In the genomic region with DNA sequence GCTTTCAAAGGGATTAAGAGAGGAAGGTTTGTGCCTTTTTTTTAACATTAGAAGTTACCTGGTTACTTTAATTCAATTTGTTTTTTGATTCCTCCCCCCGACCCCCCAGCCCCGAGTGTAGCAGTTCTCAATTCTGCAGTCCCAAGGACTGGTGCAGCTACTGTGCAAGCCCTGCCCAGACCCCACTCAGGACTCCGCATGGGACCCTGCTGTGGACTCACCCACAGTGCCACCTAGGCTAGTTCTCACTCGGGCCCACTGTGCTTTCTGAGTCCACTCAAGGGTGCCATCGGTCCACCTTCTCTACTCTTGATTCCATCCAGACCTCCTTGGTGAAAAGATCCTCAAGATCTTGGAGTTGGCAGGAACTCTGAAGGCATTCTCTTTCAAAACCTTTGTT, we compare ENCODE assay signal across 15 cellular contexts.
"Had no signal": no experiment of that assay in that cellular context is flagged by ENCODE, and none has a peak within 500 bp of the region (broad histone marks: within the 10 kb centered on the region; RNA-seq: fewer than 3 reads in every experiment).

No MANE protein-coding gene starts in this region.

- H3K9me3 ChIP-seq: ascending aorta, breast epithelium, ovary, sigmoid colon, SK-N-SH, tibial artery, vagina had no signal

- H3K4me3 ChIP-seq: ascending aorta, breast epithelium, ovary, sigmoid colon, tibial artery, vagina had no signal

- H3K27me3 Mint-ChIP-seq: activated CD4-positive, alpha-beta memory T cell treated with anti-CD3 and anti-CD28 coated beads, Interleukin-2, amount 10 ng/mL, durations not matched to agents 7 days and 5 days; dendritic cell treated with granulocyte-macrophage colony-stimulating factor and Interleukin-4, amounts not matched to agents 40 ng/mL and 50 ng/mL, for 4 days; naive B cell had no signal

- H3K4me3 Mint-ChIP-seq: activated CD4-positive, alpha-beta memory T cell treated with anti-CD3 and anti-CD28 coated beads, Interleukin-2, amount 10 ng/mL, durations not matched to agents 7 days and 5 days; dendritic cell treated with granulocyte-macrophage colony-stimulating factor and Interleukin-4, amounts not matched to agents 40 ng/mL and 50 ng/mL, for 4 days; naive B cell had no signal

- H3K9me3 Mint-ChIP-seq: activated CD4-positive, alpha-beta memory T cell treated with anti-CD3 and anti-CD28 coated beads, Interleukin-2, amount 10 ng/mL, durations not matched to agents 7 days and 5 days; activated T-helper 2 cell treated with anti-CD3 and anti-CD28 coated beads, Interferon-gamma antibody, Interleukin-2, Interleukin-4, amounts not matched to agents 10 μg/mL and 5 μg/mL and 100 μg/mL, durations not matched to agents 14 hours and 24 hours and 36 hours; dendritic cell treated with granulocyte-macrophage colony-stimulating factor and Interleukin-4, amounts not matched to agents 40 ng/mL and 50 ng/mL, for 4 days; naive B cell had no signal

- H3K36me3 ChIP-seq: breast epithelium, ovary had no signal

- H3K27ac Mint-ChIP-seq: activated CD4-positive, alpha-beta memory T cell treated with anti-CD3 and anti-CD28 coated beads, Interleukin-2, amount 10 ng/mL, durations not matched to agents 7 days and 5 days; activated T-helper 2 cell treated with anti-CD3 and anti-CD28 coated beads, Interferon-gamma antibody, Interleukin-2, Interleukin-4, amounts not matched to agents 10 μg/mL and 5 μg/mL and 100 μg/mL, durations not matched to agents 14 hours and 24 hours and 36 hours; dendritic cell treated with granulocyte-macrophage colony-stimulating factor and Interleukin-4, amounts not matched to agents 40 ng/mL and 50 ng/mL, for 4 days had no signal

- DNase-seq: activated CD4-positive, alpha-beta memory T cell treated with anti-CD3 and anti-CD28 coated beads, Interleukin-2, amount 10 ng/mL, durations not matched to agents 7 days and 5 days; erythroblast; naive B cell; ovary; sigmoid colon; SK-N-SH; stimulated activated CD4-positive, alpha-beta T cell treated with anti-CD3 and anti-CD28 coated beads, Interleukin-1b, Interleukin-23, amount 100 ng/mL, for 48 hours; T-helper 1 cell had no signal

- H3K27me3 ChIP-seq: ascending aorta, breast epithelium, ovary, sigmoid colon, tibial artery, vagina had no signal

- H3K27ac ChIP-seq: ascending aorta, breast epithelium, ovary, sigmoid colon, tibial artery, vagina, VCaP had no signal

- H3K4me1 ChIP-seq: ascending aorta, breast epithelium, tibial artery had no signal
